Comparison of ENCODE assay signal across 21 cellular contexts in the genomic region with DNA sequence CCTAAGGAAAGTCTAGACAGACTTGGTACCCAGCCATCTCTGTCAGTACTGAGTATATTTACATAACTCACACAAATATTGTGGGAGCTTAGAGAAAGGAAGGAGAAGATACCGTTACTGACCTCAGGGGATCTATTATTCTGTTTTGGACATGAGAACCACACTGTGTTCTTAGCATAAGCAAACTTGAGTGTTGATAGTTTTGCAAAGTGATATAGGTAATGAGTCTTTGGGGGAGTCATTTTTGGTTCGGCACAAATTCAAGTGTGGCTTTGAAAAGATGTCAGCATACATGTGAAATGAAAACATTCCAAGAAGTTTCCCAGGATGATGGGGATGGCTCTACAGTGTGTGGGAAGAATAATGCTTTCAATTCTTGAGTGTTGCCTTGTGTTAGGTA. TPM values are rescaled to one million over a fixed set of nuclear protein-coding genes. Genes with fewer than 3 reads are reported as not detected.
DNase-seq lines count a peak whose midpoint lies in the region; ATAC-seq and TF ChIP-seq lines count a peak whose summit lies in the region.
"Had no signal": no experiment of that assay in that cellular context is flagged by ENCODE, and none has a peak within 500 bp of the region (broad histone marks: within the 10 kb centered on the region; RNA-seq: fewer than 3 reads in every experiment).

No MANE protein-coding gene starts in this region.

- H3K36me3 ChIP-seq in naive thymus-derived CD4-positive, alpha-beta T cell (ENCODE audit: control insufficient read depth in 2 of 3, insufficient read depth in 3 of 3, low read length in 3 of 3) = peaks cover 9 to 60% (median 16%) of the 10 kb centered on the region in 3 experiments

- no peak overlapping the region for H3K4me3 Mint-ChIP-seq in activated CD8-positive, alpha-beta memory T cell treated with anti-CD3 and anti-CD28 coated beads, Interleukin-2, amount 10 ng/mL, durations not matched to agents 7 days and 5 days
- no peak overlapping the region for H3K4me3 Mint-ChIP-seq in naive thymus-derived CD4-positive, alpha-beta T cell
- H3K4me3 Mint-ChIP-seq: CD4-positive, alpha-beta T cell had no signal

- H3K4me1 ChIP-seq in naive thymus-derived CD4-positive, alpha-beta T cell (ENCODE audit: control insufficient read depth in 2 of 2, insufficient read depth in 2 of 2, low read length in 2 of 2) = no peaks in the 10 kb centered on the region
- H3K4me1 ChIP-seq: A549, BLaER1, Peyer's patch had no signal

- peaks cover 45% of the 10 kb centered on the region for H3K36me3 Mint-ChIP-seq in activated CD8-positive, alpha-beta memory T cell treated with anti-CD3 and anti-CD28 coated beads, Interleukin-2, amount 10 ng/mL, durations not matched to agents 7 days and 5 days
- peaks cover 36 to 75% (median 47%) of the 10 kb centered on the region in 5 donors for H3K36me3 Mint-ChIP-seq in naive thymus-derived CD4-positive, alpha-beta T cell

- H3K4me1 Mint-ChIP-seq in activated CD8-positive, alpha-beta memory T cell treated with anti-CD3 and anti-CD28 coated beads, Interleukin-2, amount 10 ng/mL, durations not matched to agents 7 days and 5 days = peaks cover 3% of the 10 kb centered on the region
- H3K4me1 Mint-ChIP-seq in naive thymus-derived CD4-positive, alpha-beta T cell = no peaks in the 10 kb centered on the region

- TF ChIP-seq CTCF in astrocyte of the spinal cord (IDR thresholded peaks at IDR 0.05; ENCODE audit: low read depth, low read length) = no peak
- TF ChIP-seq CTCF in fibroblast of pulmonary artery (IDR thresholded peaks at IDR 0.05; ENCODE audit: low read length, missing control alignments) = no peak

- POLR2A ChIA-PET in naive thymus-derived CD4-positive, alpha-beta T cell (lab: Charles Lee) = no interaction called here

- no peaks in the 10 kb centered on the region for H3K9me3 ChIP-seq in naive thymus-derived CD4-positive, alpha-beta T cell (ENCODE audit: control insufficient read depth in 2 of 3, low read length in 3 of 3)
- H3K9me3 ChIP-seq: A549, BLaER1, Peyer's patch had no signal

- no peak for ATAC-seq in activated CD8-positive, alpha-beta memory T cell treated with anti-CD3 and anti-CD28 coated beads, Interleukin-2, amount 10 ng/mL, durations not matched to agents 7 days and 5 days
- ATAC-seq in naive thymus-derived CD4-positive, alpha-beta T cell = no peak
- ATAC-seq: A549 had no signal

- H3K27ac Mint-ChIP-seq in activated CD8-positive, alpha-beta memory T cell treated with anti-CD3 and anti-CD28 coated beads, Interleukin-2, amount 10 ng/mL, durations not matched to agents 7 days and 5 days = no peak overlapping the region
- no peak overlapping the region for H3K27ac Mint-ChIP-seq in naive thymus-derived CD4-positive, alpha-beta T cell
- H3K27ac Mint-ChIP-seq: CD4-positive, alpha-beta T cell had no signal

- H3K27ac ChIP-seq in naive thymus-derived CD4-positive, alpha-beta T cell (ENCODE audit: low read depth, low read length) = no peak overlapping the region
- H3K27ac ChIP-seq: A549, BLaER1, Peyer's patch had no signal

- DNase-seq in EH (ENCODE audit: low read depth) (peak; percentile 73), astrocyte of the spinal cord (ENCODE audit: low read depth, low spot score) (peak; percentile 52), fibroblast of pulmonary artery (ENCODE audit: low read depth) (peak; percentile 18), skeletal muscle cell (ENCODE audit: low read depth) (peak; percentile 54)
- DNase-seq in activated CD8-positive, alpha-beta memory T cell treated with anti-CD3 and anti-CD28 coated beads, Interleukin-2, amount 10 ng/mL, durations not matched to agents 7 days and 5 days = no peak
- no peak for DNase-seq in stimulated activated CD4-positive, alpha-beta T cell treated with anti-CD3 and anti-CD28 coated beads, Interleukin-4, amount 100 ng/mL, for 1 hour
- DNase-seq in naive thymus-derived CD4-positive, alpha-beta T cell = no peak
- DNase-seq: CD4-positive, alpha-beta T cell; COR-L47; DND-41; GOT3; HCEC 1CT; KG1; NCI-H1694; NCI-H2081 treated with DMSO at 0.1 percent for 48 hours; NCI-H2171 treated with DMSO at 0.1 percent for 48 hours; NCI-H524 treated with DMSO at 0.1 percent for 48 hours; NCI-H82; Peyer's patch had no signal

- CTCF ChIA-PET in activated CD8-positive, alpha-beta memory T cell treated with anti-CD3 and anti-CD28 coated beads, Interleukin-2, amount 10 ng/mL, durations not matched to agents 7 days and 5 days (lab: Charles Lee) = no interaction called here
- CTCF ChIA-PET in naive thymus-derived CD4-positive, alpha-beta T cell (lab: Charles Lee) = no interaction called here

- no peaks in the 10 kb centered on the region for H3K9me3 Mint-ChIP-seq in activated CD8-positive, alpha-beta memory T cell treated with anti-CD3 and anti-CD28 coated beads, Interleukin-2, amount 10 ng/mL, durations not matched to agents 7 days and 5 days (ENCODE audit: low read depth)
- H3K9me3 Mint-ChIP-seq in naive thymus-derived CD4-positive, alpha-beta T cell = no peaks in the 10 kb centered on the region
- H3K9me3 Mint-ChIP-seq: CD4-positive, alpha-beta T cell had no signal

- no peaks in the 10 kb centered on the region for H3K27me3 Mint-ChIP-seq in activated CD8-positive, alpha-beta memory T cell treated with anti-CD3 and anti-CD28 coated beads, Interleukin-2, amount 10 ng/mL, durations not matched to agents 7 days and 5 days
- no peaks in the 10 kb centered on the region for H3K27me3 Mint-ChIP-seq in naive thymus-derived CD4-positive, alpha-beta T cell
- H3K27me3 Mint-ChIP-seq: CD4-positive, alpha-beta T cell had no signal

- H3K4me3 ChIP-seq in astrocyte of the spinal cord (ENCODE audit: low read depth, low read length) (no peak overlapping the region), fibroblast of pulmonary artery (replicated peaks; ENCODE audit: low read depth, low read length) (no peak overlapping the region), skeletal muscle cell (ENCODE audit: low read depth, low read length) (no peak overlapping the region)
- no peak overlapping the region for H3K4me3 ChIP-seq in naive thymus-derived CD4-positive, alpha-beta T cell (ENCODE audit: low read length)
- H3K4me3 ChIP-seq: A549, BLaER1, Peyer's patch had no signal

- in situ Hi-C loops in astrocyte of the spinal cord (cut with HindIII; ENCODE audit: low sequenced_read_pairs) = no loop called here

- H3K27me3 ChIP-seq in naive thymus-derived CD4-positive, alpha-beta T cell (ENCODE audit: control insufficient read depth in 2 of 2, insufficient read depth in 2 of 2, low read length in 2 of 2) = no peaks in the 10 kb centered on the region
- H3K27me3 ChIP-seq: BLaER1, Peyer's patch had no signal

- intact Hi-C loops in naive thymus-derived CD4-positive, alpha-beta T cell (cut with micrococcal nuclease) = no loop called here

RNA-seq across cellular contexts. Expression of gene SMARCAL1, which starts 24.1 kb away (rescaled TPM):
- 10 to 100 TPM; 29.6 to 30.7 TPM for total RNA-seq in activated CD8-positive, alpha-beta memory T cell treated with anti-CD3 and anti-CD28 coated beads, Interleukin-2, amount 10 ng/mL, durations not matched to agents 7 days and 5 days
- total RNA-seq in naive thymus-derived CD4-positive, alpha-beta T cell = 10 to 100 TPM; 16.2 to 30.3 (median 24.6) TPM
- polyA plus RNA-seq in naive thymus-derived CD4-positive, alpha-beta T cell = 10 to 100 TPM; 18.6 to 31.2 TPM

Comparison
In these comparisons a context has a peak if more than half of its experiments do, and no peak if none do; other contexts are left out.
1. DNase-seq: peak in EH (single experiment), astrocyte of the spinal cord (single experiment), fibroblast of pulmonary artery (single experiment) and skeletal muscle cell (single experiment); none in activated CD8-positive, alpha-beta memory T cell treated with anti-CD3 and anti-CD28 coated beads, Interleukin-2, amount 10 ng/mL, durations not matched to agents 7 days and 5 days (single experiment), stimulated activated CD4-positive, alpha-beta T cell treated with anti-CD3 and anti-CD28 coated beads, Interleukin-4, amount 100 ng/mL, for 1 hour (single experiment) and naive thymus-derived CD4-positive, alpha-beta T cell (0 of 9).